8 cellular contexts compared by ENCODE assay signal in the genomic region with DNA sequence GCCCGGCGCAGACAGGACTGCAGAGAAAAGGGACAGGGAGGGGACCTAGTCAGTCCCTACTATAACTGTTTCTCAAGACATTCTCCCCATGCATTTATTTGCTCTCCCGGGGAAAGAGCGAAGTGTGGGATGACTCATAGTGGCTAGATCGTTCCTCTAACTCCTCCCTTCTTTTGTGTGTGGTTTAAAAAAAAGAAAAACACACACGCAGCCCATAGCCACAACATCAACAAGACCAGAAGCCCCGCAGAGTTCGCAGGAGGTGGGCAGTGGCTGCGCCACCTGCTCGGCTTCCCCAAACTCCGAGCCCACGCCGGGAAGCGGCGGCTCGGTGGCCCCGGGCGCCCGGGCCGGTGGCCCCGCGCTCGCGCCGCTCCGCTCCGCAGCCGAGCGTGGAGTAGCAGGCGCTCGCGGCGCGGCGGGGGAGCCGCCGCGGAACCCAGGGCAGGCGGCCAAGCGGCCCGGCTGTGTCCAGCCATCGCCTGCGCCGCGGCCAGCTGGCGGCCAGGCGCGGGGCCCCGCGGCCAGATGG. TPM values are rescaled to one million over a fixed set of nuclear protein-coding genes. Genes with fewer than 3 reads are reported as not detected.
A peak's percentile ranks its signal among the peaks of the same experiment; 100 is the strongest.
DNase-seq lines count a peak whose midpoint lies in the region; ATAC-seq and TF ChIP-seq lines count a peak whose summit lies in the region.

No MANE protein-coding gene starts in this region.

- peaks cover 7% of the 10 kb centered on the region for H3K4me1 ChIP-seq in colonic mucosa

- peak; percentile 21 for ATAC-seq in HG02642 (IDR thresholded peaks at IDR 0.05; ENCODE audit: poor library complexity, unreplicated experiment)

- peak overlapping the region; percentile 22 to 73 for H3K9ac ChIP-seq in colonic mucosa (ENCODE audit: low read depth in 2 of 2, low read length in 2 of 2)

- peak overlapping the region; percentile 45 for H3K4me3 ChIP-seq in colonic mucosa

- intact Hi-C loops in colonic mucosa (cut with DNase I), result no loop called here

- no peaks in the 10 kb centered on the region for H3K27me3 ChIP-seq in colonic mucosa

- no peaks in the 10 kb centered on the region for H3K36me3 ChIP-seq in colonic mucosa

- DNase-seq in NCI-H2196 (lab: John Stamatoyannopoulos, UW; ENCODE audit: unreplicated experiment) (peak; percentile 5), NCI-H2196 treated with DMSO at 0.1 percent for 48 hours (lab: John Stamatoyannopoulos, UW; ENCODE audit: unreplicated experiment) (no peak), NAMALWA (ENCODE audit: low spot score) (peak; percentile 60), colonic mucosa (peak; percentile 64), left kidney (ENCODE audit: low read depth, low spot score) (peak; percentile 81)
- DNase-seq in activated CD4-positive, CD25-positive, alpha-beta regulatory T cell treated with anti-CD3 and anti-CD28 coated beads, Interleukin-2, amount 50 U/mL, for 72 hours, result peak; percentile 52
- peak; percentile 42 for DNase-seq in stimulated activated CD4-positive, alpha-beta T cell treated with anti-CD3 and anti-CD28 coated beads, Interleukin-2, amount 100 ng/mL, for 4 hours (ENCODE audit: low read depth)

- no peaks in the 10 kb centered on the region for H3K9me3 ChIP-seq in colonic mucosa

- TF ChIP-seq CTCF in colonic mucosa (IDR thresholded peaks at IDR 0.05), result no peak

- peak overlapping the region; percentile 77 for H3K27ac ChIP-seq in colonic mucosa

RNA-seq across cellular contexts. Expression of a gene that starts 0.7 kb away (rescaled TPM):
- 10 to 100 TPM; 18.2 to 21.4 TPM for total RNA-seq in colonic mucosa
